8 cellular contexts compared by ENCODE assay signal in the genomic region with DNA sequence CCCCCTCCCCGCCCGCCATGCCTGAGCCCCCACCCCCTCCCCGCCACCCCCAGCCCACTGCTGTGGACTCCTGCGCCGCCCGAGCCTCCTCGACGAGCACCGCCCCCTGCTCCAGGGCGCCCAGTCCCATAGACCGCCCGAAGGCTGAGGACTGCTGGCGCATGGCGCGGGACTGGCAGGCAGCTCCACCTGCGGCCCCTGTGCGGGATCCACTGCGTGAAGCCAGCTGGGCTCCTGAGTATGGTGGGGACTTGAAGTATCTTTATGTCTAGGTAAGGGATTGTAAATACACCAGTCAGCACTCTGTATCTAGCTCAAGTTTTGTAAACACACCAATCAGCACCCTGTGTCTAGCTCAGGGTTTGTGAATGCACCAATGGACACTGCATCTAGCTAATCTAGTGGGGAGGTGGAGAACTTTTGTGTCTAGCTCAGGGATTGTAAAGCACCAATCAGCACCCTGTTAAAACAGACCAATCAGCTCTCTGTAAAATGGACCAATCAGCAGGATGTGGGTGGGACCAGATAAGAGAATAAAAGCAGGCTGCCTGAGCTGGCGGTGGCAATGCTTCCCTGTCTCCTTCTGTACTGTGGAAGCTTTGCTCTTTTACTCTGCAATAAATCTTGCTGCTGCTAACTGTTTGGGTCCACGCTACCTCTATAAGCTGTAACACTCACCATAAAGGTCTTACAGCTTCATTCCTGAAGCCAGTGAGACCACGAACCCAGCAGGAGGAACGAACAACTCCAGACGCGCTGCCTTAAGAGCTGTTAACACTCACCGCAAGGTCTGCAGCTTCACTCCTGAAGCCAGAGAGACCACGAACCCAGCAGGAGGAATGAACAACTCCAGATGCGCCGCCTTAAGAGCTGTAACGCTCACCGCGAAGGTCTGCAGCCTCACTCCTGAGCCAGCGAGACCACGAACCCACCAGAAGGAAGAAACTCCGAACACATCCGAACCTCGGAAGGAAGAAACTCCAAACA.
DNase-seq lines count a peak whose midpoint lies in the region; ATAC-seq and TF ChIP-seq lines count a peak whose summit lies in the region.
"Not testable (repeated sequence)": the region's sequence is repeated elsewhere in the genome, so short reads cannot be mapped to it uniquely, and the experiment has no call there.

No MANE protein-coding gene starts in this region.

- H3K36me3 ChIP-seq in BLaER1 treated with 17β-estradiol and CSF1 and Interleukin-3, amounts not matched to agents 10 nM and 100 nM; mesodermal cell (ENCODE audit: control insufficient read depth, insufficient read depth, low read length): not testable (repeated sequence)

- peak overlapping the region; percentile 59 for H3K4me3 Mint-ChIP-seq in T-helper 1 cell treated with Interleukin-12 subunit alpha and Interleukin-12 subunit beta and Interleukin-4 antibody, amounts not matched to agents 30 μg/mL and 1 μg/mL, for 36 hours
- peak overlapping the region; percentile 73 for H3K4me3 Mint-ChIP-seq in activated naive CD4-positive, alpha-beta T cell treated with anti-CD3 and anti-CD28 coated beads, Interleukin-2, amount 50 U/mL, for 24 hours

- peak; percentile 47 for ATAC-seq in HG02759 (IDR thresholded peaks at IDR 0.05; ENCODE audit: unreplicated experiment)

- peak overlapping the region in 9 of 11 experiments; percentile 25 to 72 (median 58); a peak in 11 of 22 replicates for H3K4me2 ChIP-seq in BLaER1 treated with 17β-estradiol and CSF1 and Interleukin-3, amounts not matched to agents 10 nM and 100 nM

- peaks cover 53% of the 10 kb centered on the region for H3K27me3 Mint-ChIP-seq in T-helper 1 cell treated with Interleukin-12 subunit alpha and Interleukin-12 subunit beta and Interleukin-4 antibody, amounts not matched to agents 30 μg/mL and 1 μg/mL, for 36 hours (ENCODE audit: low read depth)
- peaks cover 41% of the 10 kb centered on the region for H3K27me3 Mint-ChIP-seq in activated naive CD4-positive, alpha-beta T cell treated with anti-CD3 and anti-CD28 coated beads, Interleukin-2, amount 50 U/mL, for 24 hours

- H4K20me1 ChIP-seq in BLaER1 treated with 17β-estradiol and CSF1 and Interleukin-3, amounts not matched to agents 10 nM and 100 nM, result not testable (repeated sequence)

- not testable (repeated sequence) for H3K4me1 ChIP-seq in BLaER1 treated with 17β-estradiol and CSF1 and Interleukin-3, amounts not matched to agents 10 nM and 100 nM; mesodermal cell (ENCODE audit: control insufficient read depth, insufficient read depth, low read length, poor library complexity, severe bottlenecking)

- peaks cover 9 to 17% (median 15%) of the 10 kb centered on the region in 11 experiments; a peak in 20 of 22 replicates for H3K27me3 ChIP-seq in BLaER1 treated with 17β-estradiol and CSF1 and Interleukin-3, amounts not matched to agents 10 nM and 100 nM

- not testable (repeated sequence) for H3K36me3 Mint-ChIP-seq in T-helper 1 cell treated with Interleukin-12 subunit alpha and Interleukin-12 subunit beta and Interleukin-4 antibody, amounts not matched to agents 30 μg/mL and 1 μg/mL, for 36 hours (ENCODE audit: low read depth); activated naive CD4-positive, alpha-beta T cell treated with anti-CD3 and anti-CD28 coated beads, Interleukin-2, amount 50 U/mL, for 24 hours

- not testable (repeated sequence) for H3K27ac ChIP-seq in BLaER1 treated with 17β-estradiol and CSF1 and Interleukin-3, amounts not matched to agents 10 nM and 100 nM; mesodermal cell (ENCODE audit: low read depth, low read length, severe bottlenecking)

- DNase-seq in NCI-H2081 (lab: John Stamatoyannopoulos, UW) (peak; percentile 32 to 68), erythroblast (lab: John Stamatoyannopoulos, UW) (peak; percentile 78 to 85)
- peak; percentile 2 for DNase-seq in stimulated activated CD4-positive, alpha-beta T cell treated with anti-CD3 and anti-CD28 coated beads, Interleukin-2, amount 100 ng/mL, for 4 hours (ENCODE audit: low read depth)

- peak overlapping the region; percentile 30 to 60 (median 49); a peak in 15 of 20 replicates for H3K4me3 ChIP-seq in BLaER1 treated with 17β-estradiol and CSF1 and Interleukin-3, amounts not matched to agents 10 nM and 100 nM
- H3K4me3 ChIP-seq in mesodermal cell (ENCODE audit: extremely low read depth, insufficient read depth, low read length, poor library complexity, severe bottlenecking), result peak overlapping the region; percentile 16

- not testable (repeated sequence) for H3K27ac Mint-ChIP-seq in T-helper 1 cell treated with Interleukin-12 subunit alpha and Interleukin-12 subunit beta and Interleukin-4 antibody, amounts not matched to agents 30 μg/mL and 1 μg/mL, for 36 hours; activated naive CD4-positive, alpha-beta T cell treated with anti-CD3 and anti-CD28 coated beads, Interleukin-2, amount 50 U/mL, for 24 hours

- TF ChIP-seq POLR2A in erythroblast (IDR thresholded peaks at IDR 0.05; ENCODE audit: low read length), result peak; percentile 64

- H3K9me3 Mint-ChIP-seq in T-helper 1 cell treated with Interleukin-12 subunit alpha and Interleukin-12 subunit beta and Interleukin-4 antibody, amounts not matched to agents 30 μg/mL and 1 μg/mL, for 36 hours; activated naive CD4-positive, alpha-beta T cell treated with anti-CD3 and anti-CD28 coated beads, Interleukin-2, amount 50 U/mL, for 24 hours: not testable (repeated sequence)

- peak overlapping the region in 1 of 11 experiments; percentile 50; a peak in 2 of 22 replicates for H3K9ac ChIP-seq in BLaER1 treated with 17β-estradiol and CSF1 and Interleukin-3, amounts not matched to agents 10 nM and 100 nM

- not testable (repeated sequence) for H3K4me1 Mint-ChIP-seq in T-helper 1 cell treated with Interleukin-12 subunit alpha and Interleukin-12 subunit beta and Interleukin-4 antibody, amounts not matched to agents 30 μg/mL and 1 μg/mL, for 36 hours (ENCODE audit: low read depth); activated naive CD4-positive, alpha-beta T cell treated with anti-CD3 and anti-CD28 coated beads, Interleukin-2, amount 50 U/mL, for 24 hours

- H3K9me3 ChIP-seq in BLaER1 treated with 17β-estradiol and CSF1 and Interleukin-3, amounts not matched to agents 10 nM and 100 nM (replicated peaks in 1 of 11); mesodermal cell (ENCODE audit: control insufficient read depth, low read length): not testable (repeated sequence)

- 63 to 87% methylated on average over 16 to 22 of the region's 36 CpGs for WGBS in mesodermal cell (ENCODE audit: insufficient coverage in 2 of 2), 2 experiments

Comparison
In these comparisons a context has a peak if more than half of its experiments do, and no peak if none do; other contexts are left out.
1. DNase-seq: peak in every context shown above with its lines; median percentile 82 in erythroblast; 50 in NCI-H2081; 2 in stimulated activated CD4-positive, alpha-beta T cell treated with anti-CD3 and anti-CD28 coated beads, Interleukin-2, amount 100 ng/mL, for 4 hours.